10 cellular contexts compared by ENCODE assay signal in the genomic region with DNA sequence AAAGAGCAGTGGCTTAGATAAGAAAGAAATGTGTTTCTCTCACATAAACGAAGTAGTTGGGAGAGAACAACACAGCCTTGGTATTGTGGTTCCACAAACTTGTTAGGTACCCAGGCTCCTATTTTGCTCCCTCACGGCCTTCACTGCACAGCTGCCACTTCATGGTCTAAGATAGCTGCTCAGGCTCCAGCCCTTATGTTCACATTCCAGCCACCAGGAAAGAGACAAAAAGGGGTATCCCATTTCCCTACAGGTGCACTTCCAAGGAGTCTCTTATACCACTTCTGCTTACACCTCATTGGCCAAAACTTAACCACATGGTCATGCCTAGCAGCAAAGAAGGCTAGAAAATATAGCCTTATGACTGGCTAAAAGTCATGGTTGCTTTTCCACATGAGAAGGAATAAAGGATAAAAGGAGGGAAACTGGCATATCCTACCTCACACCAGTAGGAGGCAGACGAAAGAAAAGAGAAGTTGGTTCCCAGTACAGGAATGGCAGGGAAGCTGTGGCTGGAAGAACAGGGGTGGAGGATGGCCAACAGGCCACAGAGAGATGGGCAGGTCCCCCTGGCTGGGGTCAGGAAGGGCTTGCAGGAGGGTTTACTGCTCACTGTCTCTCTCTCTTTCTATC. TPM values are rescaled to one million over a fixed set of nuclear protein-coding genes. Genes with fewer than 3 reads are reported as not detected.
DNase-seq lines count a peak whose midpoint lies in the region; FAIRE-seq and TF ChIP-seq lines count a peak whose summit lies in the region.
"Had no signal": no experiment of that assay in that cellular context is flagged by ENCODE, and none has a peak within 500 bp of the region (broad histone marks: within the 10 kb centered on the region; RNA-seq: fewer than 3 reads in every experiment).

No MANE protein-coding gene starts in this region.

- H3K4me3 ChIP-seq in neural cell (ENCODE audit: low read length): no peak overlapping the region

- FAIRE-seq in G401.6 (lab: Jason Lieb, UNC): peak; percentile 48

- no peaks in the 10 kb centered on the region for H3K9me2 ChIP-seq in neural cell (ENCODE audit: insufficient read depth, low read length)

- no peak overlapping the region for H3K9ac ChIP-seq in neural cell (ENCODE audit: low read length)

- TF ChIP-seq EP300 in neural cell (conservative IDR thresholded peaks at IDR 0.05; ENCODE audit: poor library complexity, severe bottlenecking): no peak

- no peak for TF ChIP-seq RAD21 in neural cell (conservative IDR thresholded peaks at IDR 0.05)

- no peak overlapping the region for H2AFZ ChIP-seq in neural cell (ENCODE audit: low read depth, low read length)

- DNase-seq in Kasumi-1 (lab: John Stamatoyannopoulos, UW) (peak; percentile 50 to 56), dermis blood vessel endothelial cell (peak; percentile 17), NCI-H345 (lab: John Stamatoyannopoulos, UW) (no peak), NCI-H446 treated with DMSO at 0.1 percent for 48 hours (lab: John Stamatoyannopoulos, UW) (no peak), T-helper 2 cell (no peak)
- DNase-seq: left colon, NCI-H526 treated with DMSO at 0.1 percent for 48 hours, T-helper 1 cell had no signal

- H3K9me3 ChIP-seq in neural cell (ENCODE audit: low read length): no peaks in the 10 kb centered on the region

- H4K20me1 ChIP-seq in neural cell (ENCODE audit: insufficient read depth): no peaks in the 10 kb centered on the region

- no peak overlapping the region for H3K4me2 ChIP-seq in neural cell (ENCODE audit: low read length)

- no peaks in the 10 kb centered on the region for H3K79me2 ChIP-seq in neural cell (replicated peaks; ENCODE audit: insufficient read depth, low read length)

- TF ChIP-seq CTCF in neural cell (IDR thresholded peaks at IDR 0.05; ENCODE audit: poor library complexity, severe bottlenecking): peak; percentile 15

- no peaks in the 10 kb centered on the region for H3K36me3 ChIP-seq in neural cell (ENCODE audit: insufficient read depth, low read length)

- no peaks in the 10 kb centered on the region for H3K27me3 ChIP-seq in neural cell (ENCODE audit: insufficient read depth, low read depth, low read length)

- no peaks in the 10 kb centered on the region for H3F3A ChIP-seq in neural cell (ENCODE audit: insufficient read depth, low read length, poor library complexity, severe bottlenecking)

- no peak overlapping the region for H3K27ac ChIP-seq in neural cell (ENCODE audit: low read length)

TF ChIP-seq in neural cell, 6 proteins besides CTCF, POLR2A, EP300 and RAD21:
- TF ChIP-seq, protein P1, sequence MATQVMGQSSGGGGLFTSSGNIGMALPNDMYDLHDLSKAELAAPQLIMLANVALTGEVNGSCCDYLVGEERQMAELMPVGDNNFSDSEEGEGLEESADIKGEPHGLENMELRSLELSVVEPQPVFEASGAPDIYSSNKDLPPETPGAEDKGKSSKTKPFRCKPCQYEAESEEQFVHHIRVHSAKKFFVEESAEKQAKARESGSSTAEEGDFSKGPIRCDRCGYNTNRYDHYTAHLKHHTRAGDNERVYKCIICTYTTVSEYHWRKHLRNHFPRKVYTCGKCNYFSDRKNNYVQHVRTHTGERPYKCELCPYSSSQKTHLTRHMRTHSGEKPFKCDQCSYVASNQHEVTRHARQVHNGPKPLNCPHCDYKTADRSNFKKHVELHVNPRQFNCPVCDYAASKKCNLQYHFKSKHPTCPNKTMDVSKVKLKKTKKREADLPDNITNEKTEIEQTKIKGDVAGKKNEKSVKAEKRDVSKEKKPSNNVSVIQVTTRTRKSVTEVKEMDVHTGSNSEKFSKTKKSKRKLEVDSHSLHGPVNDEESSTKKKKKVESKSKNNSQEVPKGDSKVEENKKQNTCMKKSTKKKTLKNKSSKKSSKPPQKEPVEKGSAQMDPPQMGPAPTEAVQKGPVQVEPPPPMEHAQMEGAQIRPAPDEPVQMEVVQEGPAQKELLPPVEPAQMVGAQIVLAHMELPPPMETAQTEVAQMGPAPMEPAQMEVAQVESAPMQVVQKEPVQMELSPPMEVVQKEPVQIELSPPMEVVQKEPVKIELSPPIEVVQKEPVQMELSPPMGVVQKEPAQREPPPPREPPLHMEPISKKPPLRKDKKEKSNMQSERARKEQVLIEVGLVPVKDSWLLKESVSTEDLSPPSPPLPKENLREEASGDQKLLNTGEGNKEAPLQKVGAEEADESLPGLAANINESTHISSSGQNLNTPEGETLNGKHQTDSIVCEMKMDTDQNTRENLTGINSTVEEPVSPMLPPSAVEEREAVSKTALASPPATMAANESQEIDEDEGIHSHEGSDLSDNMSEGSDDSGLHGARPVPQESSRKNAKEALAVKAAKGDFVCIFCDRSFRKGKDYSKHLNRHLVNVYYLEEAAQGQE (IDR thresholded peaks at IDR 0.05; ENCODE audit: borderline replicate concordance): no peak
- TF ChIP-seq POLR2AphosphoS5 (IDR thresholded peaks at IDR 0.05): no peak
- no peak for TF ChIP-seq SMC3 (conservative IDR thresholded peaks at IDR 0.05; ENCODE audit: poor library complexity)
- no peak for TF ChIP-seq TAF1 (IDR thresholded peaks at IDR 0.05; ENCODE audit: low read depth)
- TF ChIP-seq MXI1 (conservative IDR thresholded peaks at IDR 0.05; ENCODE audit: poor library complexity, severe bottlenecking): no peak

RNA-seq across cellular contexts. Expression of a gene that starts 5.4 kb away (rescaled TPM):
- 39.2 and 40.2 TPM in 2 replicates for total RNA-seq in dermis blood vessel endothelial cell
- polyA plus RNA-seq in neural cell: 91.3 and 95.3 TPM in 2 replicates
- 44.5 and 51.9 TPM in 2 replicates for polyA minus RNA-seq in neural cell

RNA-seq across cellular contexts. Expression of a gene that starts 43.3 kb away (rescaled TPM):
- total RNA-seq in dermis blood vessel endothelial cell: 0.05 and 0.17 TPM in 2 replicates
- 15.8 and 16.8 TPM in 2 replicates for polyA plus RNA-seq in neural cell
- 24.6 and 26.7 TPM in 2 replicates for polyA minus RNA-seq in neural cell

RNA-seq across cellular contexts. Expression of a gene that starts 54.7 kb away (rescaled TPM):
- 5.3 and 8.9 TPM in 2 replicates for total RNA-seq in dermis blood vessel endothelial cell
- polyA plus RNA-seq in neural cell: 5.5 and 6.3 TPM in 2 replicates
- 8.5 and 10.1 TPM in 2 replicates for polyA minus RNA-seq in neural cell

Comparison
In these comparisons a context has a peak if more than half of its experiments do, and no peak if none do; other contexts are left out.
1. DNase-seq: peak in Kasumi-1 (2 of 2) and dermis blood vessel endothelial cell (single experiment); none in NCI-H345 (single experiment), NCI-H446 treated with DMSO at 0.1 percent for 48 hours (single experiment) and T-helper 2 cell (0 of 5).